ENCODE assay signal across 21 cellular contexts in genomic region chr4:28211714-28212470, GRCh38.
"Had no signal": no experiment of that assay in that cellular context is flagged by ENCODE, and none has a peak within 500 bp of the region (broad histone marks: within the 10 kb centered on the region; RNA-seq: fewer than 3 reads in every experiment).

No MANE protein-coding gene starts in this region.

- H3K27ac ChIP-seq: esophagus muscularis mucosa, left ventricle myocardium inferior, right atrium auricular region, skin epidermis, tibial nerve, vagina had no signal

- H3K4me3 Mint-ChIP-seq: activated CD4-positive, alpha-beta memory T cell treated with anti-CD3 and anti-CD28 coated beads, Interleukin-2, amount 10 ng/mL, durations not matched to agents 7 days and 5 days; activated naive CD4-positive, alpha-beta T cell treated with anti-CD3 and anti-CD28 coated beads, Interleukin-2, amount 50 U/mL, for 24 hours; activated T-cell treated with anti-CD3 and anti-CD28 coated beads, Interleukin-2, amount 50 U/mL, for 24 hours; T-helper 17 cell; WTC11 had no signal

- H3K27me3 Mint-ChIP-seq: activated CD4-positive, alpha-beta memory T cell treated with anti-CD3 and anti-CD28 coated beads, Interleukin-2, amount 10 ng/mL, durations not matched to agents 7 days and 5 days; activated naive CD4-positive, alpha-beta T cell treated with anti-CD3 and anti-CD28 coated beads, Interleukin-2, amount 50 U/mL, for 24 hours; activated T-cell treated with anti-CD3 and anti-CD28 coated beads, Interleukin-2, amount 50 U/mL, for 24 hours; progenitor cell of endocrine pancreas; T-helper 17 cell had no signal

- H3K36me3 ChIP-seq: esophagus muscularis mucosa, left ventricle myocardium inferior, right atrium auricular region, tibial nerve, vagina had no signal

- H3K4me1 Mint-ChIP-seq: activated CD4-positive, alpha-beta memory T cell treated with anti-CD3 and anti-CD28 coated beads, Interleukin-2, amount 10 ng/mL, durations not matched to agents 7 days and 5 days; activated naive CD4-positive, alpha-beta T cell treated with anti-CD3 and anti-CD28 coated beads, Interleukin-2, amount 50 U/mL, for 24 hours; T-helper 17 cell; WTC11 had no signal

- H3K27ac Mint-ChIP-seq: activated CD4-positive, alpha-beta memory T cell treated with anti-CD3 and anti-CD28 coated beads, Interleukin-2, amount 10 ng/mL, durations not matched to agents 7 days and 5 days; activated naive CD4-positive, alpha-beta T cell treated with anti-CD3 and anti-CD28 coated beads, Interleukin-2, amount 50 U/mL, for 24 hours; activated T-cell treated with anti-CD3 and anti-CD28 coated beads, Interleukin-2, amount 50 U/mL, for 24 hours; progenitor cell of endocrine pancreas; T-helper 17 cell; WTC11 had no signal

- H3K27me3 ChIP-seq: esophagus muscularis mucosa, right atrium auricular region, tibial nerve, vagina had no signal

- DNase-seq: activated CD4-positive, alpha-beta memory T cell treated with anti-CD3 and anti-CD28 coated beads, Interleukin-2, amount 10 ng/mL, durations not matched to agents 7 days and 5 days; activated CD4-positive, alpha-beta T cell treated with anti-CD3 and anti-CD28 coated beads for 4 hours; activated effector memory CD4-positive, alpha-beta T cell treated with anti-CD3 and anti-CD28 coated beads, Interleukin-2, amount 50 U/mL, for 16 hours; activated T-cell treated with anti-CD3 and anti-CD28 coated beads, Interleukin-2, amount 50 U/mL, for 24 hours; glutamatergic neuron; hypothalamus; left ventricle myocardium inferior; mesendoderm; stimulated activated CD4-positive, alpha-beta T cell treated with anti-CD3 and anti-CD28 coated beads, Interleukin-4, amount 100 ng/mL, for 4 hours; stimulated activated CD8-positive, alpha-beta memory T cell treated with anti-CD3 and anti-CD28 coated beads, Interleukin-4, amount 100 ng/mL, for 48 hours; stimulated activated naive CD4-positive, alpha-beta T cell treated with Interleukin-2 at 50 U/mL for 16 hours; substantia nigra; T-helper 17 cell had no signal

- H3K4me1 ChIP-seq: esophagus muscularis mucosa, left ventricle myocardium inferior, right atrium auricular region, tibial nerve, vagina had no signal

- H3K4me3 ChIP-seq: esophagus muscularis mucosa, left ventricle myocardium inferior, right atrium auricular region, skin epidermis, tibial nerve, vagina had no signal

- H3K36me3 Mint-ChIP-seq: activated naive CD4-positive, alpha-beta T cell treated with anti-CD3 and anti-CD28 coated beads, Interleukin-2, amount 50 U/mL, for 24 hours; WTC11 had no signal

- H3K9me3 ChIP-seq: esophagus muscularis mucosa, left ventricle myocardium inferior, right atrium auricular region, tibial nerve, vagina had no signal
